ENCODE assay signal across 31 cellular contexts in the genomic region with DNA sequence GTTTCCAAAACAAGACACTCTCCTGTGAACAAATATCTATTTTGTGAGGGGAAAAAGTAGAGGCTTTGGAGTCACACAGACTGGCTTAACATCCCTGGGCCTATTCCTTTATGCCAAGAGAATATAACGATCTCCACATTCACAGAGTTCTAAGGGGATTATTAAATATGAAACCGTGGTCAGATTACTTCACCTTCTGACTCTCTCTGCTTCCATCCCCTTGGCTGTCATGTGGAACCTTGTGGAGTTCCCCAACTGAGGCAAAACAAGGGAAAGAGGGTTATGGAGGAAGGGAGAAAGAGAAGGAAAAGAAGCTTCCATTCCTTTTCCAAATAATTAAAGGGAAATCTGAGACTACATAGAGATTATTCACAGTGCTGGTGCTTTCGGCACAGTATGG. TPM values are rescaled to one million over a fixed set of nuclear protein-coding genes. Genes with fewer than 3 reads are reported as not detected.
DNase-seq lines count a peak whose midpoint lies in the region; ATAC-seq and TF ChIP-seq lines count a peak whose summit lies in the region.
"Had no signal": no experiment of that assay in that cellular context is flagged by ENCODE, and none has a peak within 500 bp of the region (broad histone marks: within the 10 kb centered on the region; RNA-seq: fewer than 3 reads in every experiment).

No MANE protein-coding gene starts in this region.

- H3K27me3 ChIP-seq in H9 (ENCODE audit: insufficient read depth, low read length) (no peaks in the 10 kb centered on the region), iPS-20b (ENCODE audit: insufficient read depth, low read length) (no peaks in the 10 kb centered on the region)
- H3K27me3 ChIP-seq: Peyer's patch had no signal

- H3K14ac ChIP-seq in H9 (ENCODE audit: insufficient read depth, low read length) = no peak overlapping the region

- no peak overlapping the region for H2BK20ac ChIP-seq in H9 (ENCODE audit: low read depth, low read length, poor library complexity, severe bottlenecking)

- peaks cover 37 to 40% of the 10 kb centered on the region in 2 experiments for H3K4me1 Mint-ChIP-seq in H9
- H3K4me1 Mint-ChIP-seq in WTC11 = peaks cover 40% of the 10 kb centered on the region
- H3K4me1 Mint-ChIP-seq: B cell had no signal

- peak overlapping the region; percentile 33; the same call in 1 of the 2 replicates for H3K4me3 ChIP-seq in iPS-20b (ENCODE audit: low read length)
- H3K4me3 ChIP-seq: K562, Peyer's patch, SK-N-MC had no signal

- ATAC-seq in WTC11 (peak; percentile 22; the same call in 1 of the 2 replicates), GM18502 (IDR thresholded peaks at IDR 0.05; ENCODE audit: poor library complexity, unreplicated experiment) (no peak)
- ATAC-seq: CD8-positive, alpha-beta T cell; HCT116; K562 had no signal

- H2AFZ ChIP-seq in H9 (ENCODE audit: low read length) = no peak overlapping the region

- no peak overlapping the region for H4K8ac ChIP-seq in H9 (replicated peaks; ENCODE audit: insufficient read length, low read depth, low read length)

- no peak overlapping the region for H2BK5ac ChIP-seq in H9 (ENCODE audit: insufficient read length, low read length)

- no peaks in the 10 kb centered on the region for H3K23me2 ChIP-seq in H9 (ENCODE audit: insufficient read length, low read depth, low read length, poor library complexity, severe bottlenecking)

- CTCF ChIA-PET in WTC11 (lab: Charles Lee) = no interaction called here

- no peak overlapping the region for H3K23ac ChIP-seq in H9 (ENCODE audit: insufficient read length, low read depth, low read length)

- no peak overlapping the region for H3K4me2 ChIP-seq in H9 (ENCODE audit: insufficient read depth, insufficient read length, low read length)

- TF ChIP-seq CTCF in H9 (conservative IDR thresholded peaks at IDR 0.05) = no peak
- TF ChIP-seq CTCF in WTC11 (IDR thresholded peaks at IDR 0.05) = no peak

- H3K9me3 ChIP-seq in H9 (ENCODE audit: control insufficient read depth, low read depth, low read length) = no peaks in the 10 kb centered on the region
- peaks cover 8% of the 10 kb centered on the region; the same call in 1 of the 2 replicates for H3K9me3 ChIP-seq in iPS-20b (ENCODE audit: insufficient read depth, low read depth, low read length)

- H3K36me3 ChIP-seq in iPS-20b (ENCODE audit: insufficient read depth, low read depth, low read length) = peaks cover 48% of the 10 kb centered on the region
- H3K36me3 ChIP-seq: Peyer's patch had no signal

- H3K4me3 Mint-ChIP-seq in H9 (no peak overlapping the region; a peak in 1 of 5 replicates), WTC11 (no peak overlapping the region; the same call in 1 of the 2 replicates)
- H3K4me3 Mint-ChIP-seq: B cell; CD8-positive, alpha-beta T cell had no signal

- H3K4me1 ChIP-seq in H9 (ENCODE audit: insufficient read depth, low read length) (peaks cover 2% of the 10 kb centered on the region; the same call in 1 of the 2 replicates), iPS-20b (ENCODE audit: insufficient read depth, low read length) (peaks cover 23% of the 10 kb centered on the region)
- H3K4me1 ChIP-seq: Peyer's patch had no signal

- H4K20me1 ChIP-seq in H9 (ENCODE audit: control insufficient read depth, insufficient read depth, insufficient read length) = no peaks in the 10 kb centered on the region

- H3K9ac ChIP-seq in H9 (ENCODE audit: extremely low read depth, insufficient read length, low read length) (no peak overlapping the region), iPS-20b (ENCODE audit: low read depth, low read length) (peak overlapping the region; percentile 44; the same call in 1 of the 2 replicates)

- H2BK12ac ChIP-seq in H9 (ENCODE audit: insufficient read length, low read depth, low read length) = no peak overlapping the region

- no peak overlapping the region for H4K5ac ChIP-seq in H9 (ENCODE audit: insufficient read length, low read depth, low read length)

- no peak overlapping the region for H3K56ac ChIP-seq in H9 (ENCODE audit: insufficient read length, low read depth, low read length)

- H3K27me3 Mint-ChIP-seq in H9 (ENCODE audit: low read depth) (no peaks in the 10 kb centered on the region), WTC11 (ENCODE audit: low read depth) (no peaks in the 10 kb centered on the region; the same call in 1 of the 2 replicates)
- H3K27me3 Mint-ChIP-seq: B cell had no signal

- no peak overlapping the region for H3K18ac ChIP-seq in H9 (ENCODE audit: insufficient read length, low read depth, low read length)

- POLR2A ChIA-PET in WTC11 (lab: Charles Lee) = no interaction called here

- no peak overlapping the region for H3T11ph ChIP-seq in H9 (ENCODE audit: low read length)

- H2AK5ac ChIP-seq in H9 (ENCODE audit: insufficient read length, low read length) = no peak overlapping the region

- DNase-seq in NCI-H2107 treated with DMSO at 0.1 percent for 48 hours (lab: John Stamatoyannopoulos, UW; ENCODE audit: unreplicated experiment) (peak; percentile 15), NCI-H2107 (lab: John Stamatoyannopoulos, UW) (no peak), H9 (no peak), WTC11 (ENCODE audit: low spot score) (no peak), NCI-H345 (lab: John Stamatoyannopoulos, UW) (no peak)
- no peak for DNase-seq in stimulated activated CD4-positive, alpha-beta T cell treated with anti-CD3 and anti-CD28 coated beads, Interleukin-2, amount 100 ng/mL, for 24 hours
- DNase-seq: CD8-positive, alpha-beta T cell; DMS 273 treated with DMSO at 0.1 percent for 48 hours; DMS79 treated with DMSO at 0.1 percent for 48 hours; GF-D8; NCI-H1105 treated with DMSO at 0.1 percent for 48 hours; NCI-H146; NCI-H1930; NCI-H2227 treated with DMSO at 0.1 percent for 48 hours; NCI-H510A; NCI-H69; Peyer's patch; SHP77 treated with DMSO at 0.1 percent for 48 hours had no signal

- peaks cover 8 to 9% of the 10 kb centered on the region in 2 experiments; a peak in 4 of 5 replicates for H3K9me3 Mint-ChIP-seq in H9
- peaks cover 35% of the 10 kb centered on the region for H3K9me3 Mint-ChIP-seq in WTC11

- H3K27ac Mint-ChIP-seq in H9 = peak overlapping the region; percentile 66 to 92 (median 74)
- peak overlapping the region; percentile 85 for H3K27ac Mint-ChIP-seq in WTC11
- H3K27ac Mint-ChIP-seq: B cell; CD8-positive, alpha-beta T cell had no signal

- no peak overlapping the region for H2BK15ac ChIP-seq in H9 (ENCODE audit: low read depth, low read length)

- H2BK120ac ChIP-seq in H9 (ENCODE audit: low read depth, low read length, poor library complexity, severe bottlenecking) = no peak overlapping the region

- H3K4ac ChIP-seq in H9 (ENCODE audit: low read depth, low read length) = no peak overlapping the region

- H3K27ac ChIP-seq in H9 (ENCODE audit: insufficient read length, low read depth, low read length) (no peak overlapping the region), iPS-20b (ENCODE audit: low read length) (peak overlapping the region; percentile 13)
- H3K27ac ChIP-seq: 22Rv1, C4-2B, HL-60, Peyer's patch, SK-N-MC had no signal

- no peak overlapping the region for H4K91ac ChIP-seq in H9 (ENCODE audit: insufficient read length, low read depth, low read length)

- no peaks in the 10 kb centered on the region for H3K79me2 ChIP-seq in H9 (ENCODE audit: insufficient read depth, low read length)

- H3K36me3 Mint-ChIP-seq in H9 (ENCODE audit: insufficient read depth in 1 of 3, low read depth in 3 of 3) = peaks cover 51 to 58% (median 57%) of the 10 kb centered on the region in 3 experiments
- peaks cover 66% of the 10 kb centered on the region for H3K36me3 Mint-ChIP-seq in WTC11

- no CpG with 5 or more reads among the region's 3 CpGs for WGBS in H9 (ENCODE audit: extremely low coverage, insufficient read length, low lambda C conversion rate)

- no peaks in the 10 kb centered on the region for H3K79me1 ChIP-seq in H9 (ENCODE audit: insufficient read depth, low read depth, low read length, poor library complexity, severe bottlenecking)

TF ChIP-seq in WTC11, 78 proteins besides CTCF, POLR2A, EP300 and RAD21:
- no peak for TF ChIP-seq PRRX2 (CRISPR knock-in tag; IDR thresholded peaks at IDR 0.05)

RNA-seq across cellular contexts. Expression of a gene that starts 55.5 kb away (rescaled TPM):
- total RNA-seq in H9 (2021) (0.79 and 0.90 TPM in 2 replicates), WTC11 (2021) (1.1 to 2.0 TPM (median 1.3 TPM) in 3 replicates)
- total RNA-seq: B cell; CD8-positive, alpha-beta T cell; HT-29; K562; OCI-LY7 had no signal

RNA-seq across cellular contexts. Expression of a gene that starts 55.7 kb away (rescaled TPM):
- total RNA-seq in H9 (2021) (0.22 TPM in 1 of 2 replicates, not detected in the other), WTC11 (2021) (0.11 to 0.18 TPM (median 0.11 TPM) in 3 replicates)
- total RNA-seq: B cell; CD8-positive, alpha-beta T cell; HT-29; K562; LHCN-M2; MCF 10A; OCI-LY7; Peyer's patch had no signal
